15 cellular contexts compared by ENCODE assay signal in genomic region chr2:232777278-232777677, GRCh38. TPM values are rescaled to one million over a fixed set of nuclear protein-coding genes. Genes with fewer than 3 reads are reported as not detected.
DNase-seq lines count a peak whose midpoint lies in the region; ATAC-seq and TF ChIP-seq lines count a peak whose summit lies in the region.
"Had no signal": no experiment of that assay in that cellular context is flagged by ENCODE, and none has a peak within 500 bp of the region (broad histone marks: within the 10 kb centered on the region; RNA-seq: fewer than 3 reads in every experiment).

No MANE protein-coding gene starts in this region.

- H3K4me3 ChIP-seq in retinal pigment epithelial cell (ENCODE audit: low read length), result no peak overlapping the region
- H3K4me3 ChIP-seq: HAP-1 had no signal

- no peaks in the 10 kb centered on the region for H3K27me3 Mint-ChIP-seq in mesothelial cell of epicardium (ENCODE audit: low read depth)
- no peaks in the 10 kb centered on the region for H3K27me3 Mint-ChIP-seq in effector memory CD8-positive, alpha-beta T cell
- H3K27me3 Mint-ChIP-seq: CD4-positive, CD25-positive, alpha-beta regulatory T cell; CD8-positive, alpha-beta memory T cell had no signal

- peak overlapping the region; percentile 19; the same call in 1 of the 2 replicates for H3K27ac ChIP-seq in VCaP

- H3K4me1 Mint-ChIP-seq in mesothelial cell of epicardium, result peaks cover 38% of the 10 kb centered on the region
- H3K4me1 Mint-ChIP-seq in effector memory CD8-positive, alpha-beta T cell (ENCODE audit: low read depth in 2 of 2), result peaks cover 11 to 25% of the 10 kb centered on the region in 2 donors

- H3K4me3 Mint-ChIP-seq in mesothelial cell of epicardium, result no peak overlapping the region
- no peak overlapping the region for H3K4me3 Mint-ChIP-seq in effector memory CD8-positive, alpha-beta T cell
- H3K4me3 Mint-ChIP-seq: CD8-positive, alpha-beta memory T cell had no signal

- TF ChIP-seq CTCF in VCaP (conservative IDR thresholded peaks at IDR 0.05) (no peak), mesothelial cell of epicardium (IDR thresholded peaks at IDR 0.05; ENCODE audit: unreplicated experiment) (no peak), retinal pigment epithelial cell (conservative IDR thresholded peaks at IDR 0.05; ENCODE audit: low read depth, low read length) (no peak)

- no peak for DNase-seq in mesothelial cell of epicardium (ENCODE audit: low spot score in 2 of 2, unreplicated experiment in 2 of 2)
- DNase-seq in retinal pigment epithelial cell (ENCODE audit: low read depth), result peak; percentile 41
- DNase-seq in effector memory CD8-positive, alpha-beta T cell, result no peak
- no peak for DNase-seq in H4 (ENCODE audit: low spot score)
- no peak for DNase-seq in activated CD4-positive, CD25-positive, alpha-beta regulatory T cell treated with anti-CD3 and anti-CD28 coated beads, Interleukin-2, amount 50 U/mL, for 72 hours
- DNase-seq: ACHN; BE2C; C1 segment of cervical spinal cord; Caco-2; CD4-positive, CD25-positive, alpha-beta regulatory T cell; CD8-positive, alpha-beta memory T cell had no signal

- H3K27ac Mint-ChIP-seq in mesothelial cell of epicardium, result peak overlapping the region; percentile 91
- no peak overlapping the region for H3K27ac Mint-ChIP-seq in effector memory CD8-positive, alpha-beta T cell
- H3K27ac Mint-ChIP-seq: CD4-positive, CD25-positive, alpha-beta regulatory T cell had no signal

- H3K9me3 Mint-ChIP-seq in mesothelial cell of epicardium, result no peaks in the 10 kb centered on the region
- no peaks in the 10 kb centered on the region for H3K9me3 Mint-ChIP-seq in effector memory CD8-positive, alpha-beta T cell
- H3K9me3 Mint-ChIP-seq: CD4-positive, CD25-positive, alpha-beta regulatory T cell; CD8-positive, alpha-beta memory T cell had no signal

- no peak for ATAC-seq in effector memory CD8-positive, alpha-beta T cell (replicated peaks)

- H3K36me3 Mint-ChIP-seq in mesothelial cell of epicardium, result peaks cover 8% of the 10 kb centered on the region
- peaks cover 5% of the 10 kb centered on the region for H3K36me3 Mint-ChIP-seq in effector memory CD8-positive, alpha-beta T cell (ENCODE audit: insufficient read depth)

RNA-seq across cellular contexts. Expression of gene KCNJ13, which starts 0.9 kb away (rescaled TPM):
- 0.35 to 0.60 TPM (median 0.41 TPM) in 3 replicates for total RNA-seq in mesothelial cell of epicardium
- 0.12 TPM in 1 of 2 replicates, not detected in the other for total RNA-seq in H4 (2014; rRNA removed; shearing (Covaris generic))
- total RNA-seq: CD4-positive, CD25-positive, alpha-beta regulatory T cell; CD8-positive, alpha-beta memory T cell; H1; HT-29 had no signal
